ENCODE assay signal across 18 cellular contexts in the genomic region with DNA sequence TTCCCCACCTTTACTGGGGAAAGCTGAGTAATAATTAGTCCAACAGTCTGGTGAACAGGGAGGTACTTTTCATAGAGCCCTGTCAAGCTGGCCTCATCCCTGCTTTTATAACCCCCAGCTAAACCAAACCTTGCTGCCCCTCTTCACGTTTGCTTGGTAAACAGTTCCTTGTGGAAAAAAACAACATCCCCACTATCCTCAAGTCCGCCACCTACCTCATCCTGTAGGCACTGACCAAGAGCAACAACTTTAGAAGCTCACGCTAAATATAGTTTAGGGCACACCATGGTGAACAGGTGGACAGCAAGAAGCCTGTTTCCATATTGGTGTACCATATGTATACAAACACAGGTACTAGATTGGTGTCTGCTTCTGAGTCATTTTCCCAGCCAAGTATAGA. TPM values are rescaled to one million over a fixed set of nuclear protein-coding genes. Genes with fewer than 3 reads are reported as not detected.
A peak's percentile ranks its signal among the peaks of the same experiment; 100 is the strongest.
DNase-seq lines count a peak whose midpoint lies in the region; ATAC-seq, FAIRE-seq and TF ChIP-seq lines count a peak whose summit lies in the region.
"Had no signal": no experiment of that assay in that cellular context is flagged by ENCODE, and none has a peak within 500 bp of the region (broad histone marks: within the 10 kb centered on the region; RNA-seq: fewer than 3 reads in every experiment).

No MANE protein-coding gene starts in this region.

- H3K79me2 ChIP-seq in astrocyte (ENCODE audit: insufficient read depth, low read length) (peaks cover 9% of the 10 kb centered on the region), keratinocyte (ENCODE audit: control insufficient read depth, insufficient read depth, low read length) (peaks cover 7% of the 10 kb centered on the region)

- no peak for DNase-seq in activated naive CD8-positive, alpha-beta T cell treated with anti-CD3 and anti-CD28 coated beads, Interleukin-2, amount 50 U/mL, for 24 hours
- DNase-seq in activated naive CD8-positive, alpha-beta T cell treated with anti-CD3 and anti-CD28 coated beads for 36 hours: no peak
- DNase-seq in astrocyte (ENCODE audit: low read depth) (no peak), keratinocyte (ENCODE audit: low read depth, low spot score) (no peak), NCI-H524 treated with DMSO at 0.1 percent for 48 hours (lab: John Stamatoyannopoulos, UW) (no peak), mucosa of gallbladder (ENCODE audit: low spot score) (no peak)
- no peak for DNase-seq in activated CD4-positive, alpha-beta T cell treated with anti-CD3 and anti-CD28 coated beads, Interleukin-2, amount 10 ng/mL, durations not matched to agents 7 days and 5 days
- DNase-seq: CD8-positive, alpha-beta memory T cell; NCI-H1436; NCI-H345; stimulated activated CD4-positive, alpha-beta T cell treated with anti-CD3 and anti-CD28 coated beads, Interleukin-12 subunit alpha, Interleukin-12 subunit beta, amount 100 ng/mL, for 4 hours; stimulated activated naive CD8-positive, alpha-beta T cell treated with anti-CD3 and anti-CD28 coated beads, Interleukin-15, Interleukin-2, amounts not matched to agents 100 U/mL and 50 U/mL, for 24 hours; T-helper 1 cell; WERI-Rb-1 had no signal

- dilution Hi-C loops in keratinocyte (cut with MboI; ENCODE audit: extremely low pct_ligation_motif_present, low sequenced_read_pairs): no loop called here

- H3K36me3 ChIP-seq in astrocyte (ENCODE audit: insufficient read depth, low read length): peaks cover 52% of the 10 kb centered on the region
- peaks cover 26 to 49% of the 10 kb centered on the region in 2 experiments for H3K36me3 ChIP-seq in keratinocyte (ENCODE audit: control insufficient read depth in 2 of 2, extremely low read depth in 1 of 2, insufficient read depth in 2 of 2, low read length in 2 of 2)
- H3K36me3 ChIP-seq in subcutaneous abdominal adipose tissue (ENCODE audit: control insufficient read depth in 5 of 5, insufficient read depth in 5 of 5, low read length in 5 of 5): peaks cover 13 to 61% (median 50%) of the 10 kb centered on the region in 5 donors

- H4K20me1 ChIP-seq in astrocyte (ENCODE audit: insufficient read depth, low read length) (peaks cover 55% of the 10 kb centered on the region), keratinocyte (ENCODE audit: control insufficient read depth, extremely low read depth, insufficient read depth, low read length) (peaks cover 6% of the 10 kb centered on the region)

- no peak overlapping the region for H3K4me3 ChIP-seq in astrocyte (ENCODE audit: insufficient read depth, low read depth, low read length)
- H3K4me3 ChIP-seq in keratinocyte (ENCODE audit: control insufficient read depth in 2 of 3, extremely low read depth in 1 of 3, insufficient read depth in 2 of 3, low read depth in 1 of 3, low read length in 3 of 3): no peak overlapping the region
- no peak overlapping the region for H3K4me3 ChIP-seq in subcutaneous abdominal adipose tissue (ENCODE audit: low read depth in 1 of 5, low read length in 5 of 5)
- H3K4me3 ChIP-seq: body of pancreas had no signal

- H3K27me3 Mint-ChIP-seq in activated naive CD8-positive, alpha-beta T cell treated with anti-CD3 and anti-CD28 coated beads, Interleukin-2, amount 50 U/mL, for 24 hours: no peaks in the 10 kb centered on the region
- H3K27me3 Mint-ChIP-seq in activated naive CD8-positive, alpha-beta T cell treated with anti-CD3 and anti-CD28 coated beads for 36 hours: no peaks in the 10 kb centered on the region
- H3K27me3 Mint-ChIP-seq in astrocyte (ENCODE audit: low read depth, unreplicated experiment): no peaks in the 10 kb centered on the region
- no peaks in the 10 kb centered on the region for H3K27me3 Mint-ChIP-seq in activated CD4-positive, alpha-beta T cell treated with anti-CD3 and anti-CD28 coated beads, Interleukin-2, amount 10 ng/mL, durations not matched to agents 7 days and 5 days
- H3K27me3 Mint-ChIP-seq: CD8-positive, alpha-beta memory T cell had no signal

- ATAC-seq in activated naive CD8-positive, alpha-beta T cell treated with anti-CD3 and anti-CD28 coated beads, Interleukin-2, amount 50 U/mL, for 24 hours: no peak
- ATAC-seq: stimulated activated naive CD8-positive, alpha-beta T cell treated with anti-CD3 and anti-CD28 coated beads, Interleukin-15, Interleukin-2, amounts not matched to agents 100 U/mL and 50 U/mL, for 24 hours had no signal

- no peaks in the 10 kb centered on the region for H3K4me1 Mint-ChIP-seq in activated naive CD8-positive, alpha-beta T cell treated with anti-CD3 and anti-CD28 coated beads, Interleukin-2, amount 50 U/mL, for 24 hours
- peaks cover 6% of the 10 kb centered on the region for H3K4me1 Mint-ChIP-seq in activated naive CD8-positive, alpha-beta T cell treated with anti-CD3 and anti-CD28 coated beads for 36 hours
- H3K4me1 Mint-ChIP-seq in astrocyte (ENCODE audit: low read depth, unreplicated experiment): peaks cover 28% of the 10 kb centered on the region
- H3K4me1 Mint-ChIP-seq in activated CD4-positive, alpha-beta T cell treated with anti-CD3 and anti-CD28 coated beads, Interleukin-2, amount 10 ng/mL, durations not matched to agents 7 days and 5 days: peaks cover 2% of the 10 kb centered on the region

- H3K27ac ChIP-seq in astrocyte (ENCODE audit: low read depth, low read length): no peak overlapping the region
- H3K27ac ChIP-seq in keratinocyte (ENCODE audit: control insufficient read depth, insufficient read depth, low read length): peak overlapping the region; percentile 62
- peak overlapping the region; percentile 58 for H3K27ac ChIP-seq in subcutaneous abdominal adipose tissue (ENCODE audit: low read depth, low read length)
- H3K27ac ChIP-seq: body of pancreas, KMS-11, WERI-Rb-1 had no signal

- H3K27me3 ChIP-seq in astrocyte (ENCODE audit: insufficient read depth, low read length) (no peaks in the 10 kb centered on the region), keratinocyte (ENCODE audit: control insufficient read depth, extremely low read depth, insufficient read depth, low read length) (no peaks in the 10 kb centered on the region), subcutaneous abdominal adipose tissue (ENCODE audit: control insufficient read depth in 5 of 5, insufficient read depth in 4 of 5, low read length in 5 of 5) (no peaks in the 10 kb centered on the region)
- H3K27me3 ChIP-seq: body of pancreas had no signal

- no peak overlapping the region for H3K4me2 ChIP-seq in astrocyte (ENCODE audit: low read length)
- H3K4me2 ChIP-seq in keratinocyte (ENCODE audit: control insufficient read depth, extremely low read depth, insufficient read depth, low read depth, low read length): no peak overlapping the region
- H3K4me2 ChIP-seq: KMS-11 had no signal

- no peaks in the 10 kb centered on the region for H3K9me1 ChIP-seq in keratinocyte (ENCODE audit: control insufficient read depth, extremely low read depth, insufficient read depth, low read length)

- CTCF ChIA-PET in activated CD4-positive, alpha-beta T cell treated with anti-CD3 and anti-CD28 coated beads, Interleukin-2, amount 10 ng/mL, durations not matched to agents 7 days and 5 days (lab: Charles Lee): interaction anchor here (1.2 to 1.6 kb wide), 3 partner anchors 15 to 28 kb away, joined by 3 to 6 read pairs (median 6); no protein-coding TSS in a partner anchor

- H3K4me3 Mint-ChIP-seq in activated naive CD8-positive, alpha-beta T cell treated with anti-CD3 and anti-CD28 coated beads, Interleukin-2, amount 50 U/mL, for 24 hours: no peak overlapping the region
- H3K4me3 Mint-ChIP-seq in activated naive CD8-positive, alpha-beta T cell treated with anti-CD3 and anti-CD28 coated beads for 36 hours: no peak overlapping the region
- no peak overlapping the region for H3K4me3 Mint-ChIP-seq in astrocyte (ENCODE audit: unreplicated experiment)
- no peak overlapping the region for H3K4me3 Mint-ChIP-seq in activated CD4-positive, alpha-beta T cell treated with anti-CD3 and anti-CD28 coated beads, Interleukin-2, amount 10 ng/mL, durations not matched to agents 7 days and 5 days
- H3K4me3 Mint-ChIP-seq: CD8-positive, alpha-beta memory T cell had no signal

- H3K9me3 ChIP-seq in astrocyte (ENCODE audit: insufficient read depth, low read depth, low read length): no peaks in the 10 kb centered on the region
- H3K9me3 ChIP-seq in keratinocyte (ENCODE audit: control insufficient read depth, low read depth, low read length): no peaks in the 10 kb centered on the region
- H3K9me3 ChIP-seq in subcutaneous abdominal adipose tissue (ENCODE audit: control insufficient read depth in 5 of 5, low read length in 5 of 5): no peaks in the 10 kb centered on the region
- H3K9me3 ChIP-seq: body of pancreas had no signal

- H3K27ac Mint-ChIP-seq in activated naive CD8-positive, alpha-beta T cell treated with anti-CD3 and anti-CD28 coated beads, Interleukin-2, amount 50 U/mL, for 24 hours: peak overlapping the region; percentile 42
- no peak overlapping the region for H3K27ac Mint-ChIP-seq in activated naive CD8-positive, alpha-beta T cell treated with anti-CD3 and anti-CD28 coated beads for 36 hours
- H3K27ac Mint-ChIP-seq in astrocyte (ENCODE audit: unreplicated experiment): peak overlapping the region; percentile 35
- H3K27ac Mint-ChIP-seq in activated CD4-positive, alpha-beta T cell treated with anti-CD3 and anti-CD28 coated beads, Interleukin-2, amount 10 ng/mL, durations not matched to agents 7 days and 5 days: no peak overlapping the region

- no peak overlapping the region for H2AFZ ChIP-seq in astrocyte (ENCODE audit: low read depth, low read length)
- no peak overlapping the region for H2AFZ ChIP-seq in keratinocyte (ENCODE audit: control insufficient read depth, low read length)

- peaks cover 11% of the 10 kb centered on the region for H3K4me1 ChIP-seq in astrocyte (ENCODE audit: insufficient read depth, low read length)
- peaks cover 16% of the 10 kb centered on the region for H3K4me1 ChIP-seq in keratinocyte (ENCODE audit: control insufficient read depth, extremely low read depth, insufficient read depth, low read length)
- peaks cover 4 to 58% (median 42%) of the 10 kb centered on the region in 5 donors for H3K4me1 ChIP-seq in subcutaneous abdominal adipose tissue (ENCODE audit: control insufficient read depth in 5 of 5, insufficient read depth in 5 of 5, low read length in 5 of 5)

- H3K36me3 Mint-ChIP-seq in activated naive CD8-positive, alpha-beta T cell treated with anti-CD3 and anti-CD28 coated beads, Interleukin-2, amount 50 U/mL, for 24 hours (ENCODE audit: low read depth): peaks cover 47% of the 10 kb centered on the region
- H3K36me3 Mint-ChIP-seq in activated naive CD8-positive, alpha-beta T cell treated with anti-CD3 and anti-CD28 coated beads for 36 hours: peaks cover 14% of the 10 kb centered on the region
- peaks cover 28% of the 10 kb centered on the region for H3K36me3 Mint-ChIP-seq in astrocyte (ENCODE audit: low read depth, unreplicated experiment)
- H3K36me3 Mint-ChIP-seq in activated CD4-positive, alpha-beta T cell treated with anti-CD3 and anti-CD28 coated beads, Interleukin-2, amount 10 ng/mL, durations not matched to agents 7 days and 5 days (ENCODE audit: low read depth): peaks cover 44% of the 10 kb centered on the region

- H3K9me3 Mint-ChIP-seq in activated naive CD8-positive, alpha-beta T cell treated with anti-CD3 and anti-CD28 coated beads, Interleukin-2, amount 50 U/mL, for 24 hours: no peaks in the 10 kb centered on the region
- no peaks in the 10 kb centered on the region for H3K9me3 Mint-ChIP-seq in activated naive CD8-positive, alpha-beta T cell treated with anti-CD3 and anti-CD28 coated beads for 36 hours
- H3K9me3 Mint-ChIP-seq in astrocyte (ENCODE audit: unreplicated experiment): no peaks in the 10 kb centered on the region
- H3K9me3 Mint-ChIP-seq in activated CD4-positive, alpha-beta T cell treated with anti-CD3 and anti-CD28 coated beads, Interleukin-2, amount 10 ng/mL, durations not matched to agents 7 days and 5 days: no peaks in the 10 kb centered on the region
- H3K9me3 Mint-ChIP-seq: CD8-positive, alpha-beta memory T cell had no signal

- TF ChIP-seq CTCF in astrocyte (IDR thresholded peaks at IDR 0.05; ENCODE audit: insufficient read depth, low read depth, low read length) (no peak), keratinocyte (optimal IDR thresholded peaks at IDR 0.05 in 1 of 3, IDR thresholded peaks at IDR 0.05 in 1 of 3, conservative IDR thresholded peaks at IDR 0.05 in 1 of 3; ENCODE audit: extremely low read depth in 1 of 3, insufficient read depth in 2 of 3, low read length in 3 of 3) (no peak)

- H3K9ac ChIP-seq in astrocyte (ENCODE audit: low read length) (no peak overlapping the region), keratinocyte (ENCODE audit: control insufficient read depth, extremely low read depth, insufficient read depth, low read length) (no peak overlapping the region), subcutaneous abdominal adipose tissue (ENCODE audit: low read length in 5 of 5) (peak overlapping the region in 1 of 5 donors; percentile 17)
- H3K9ac ChIP-seq: KMS-11 had no signal

- POLR2A ChIA-PET in activated CD4-positive, alpha-beta T cell treated with anti-CD3 and anti-CD28 coated beads, Interleukin-2, amount 10 ng/mL, durations not matched to agents 7 days and 5 days (lab: Charles Lee): no interaction called here

- no peak for FAIRE-seq in astrocyte (lab: Jason Lieb, UNC)
- no peak for FAIRE-seq in keratinocyte (lab: Jason Lieb, UNC)
- FAIRE-seq: urothelium cell line had no signal

RNA-seq across cellular contexts. Expression of gene NFE2L1, which starts 16.5 kb away (rescaled TPM):
- 10 to 100 TPM; 99.0 to 99.7 TPM for total RNA-seq in activated naive CD8-positive, alpha-beta T cell treated with anti-CD3 and anti-CD28 coated beads for 36 hours
- 344 and 348 TPM in 2 replicates for total RNA-seq in astrocyte
- polyA plus RNA-seq in keratinocyte: 169 to 284 TPM (median 208 TPM) in 3 replicates
- polyA plus RNA-seq in keratinocyte (2011; ENCODE audit: low read depth): 179 TPM
- polyA plus RNA-seq in keratinocyte (2011; cell fraction: cytosol; rRNA removed): 112 TPM in 2 replicates
- polyA plus RNA-seq in keratinocyte (2011; cell fraction: nucleus; rRNA removed): 514 and 591 TPM in 2 replicates
- polyA plus RNA-seq in keratinocyte (2012; ENCODE audit: low replicate concordance): 152 and 178 TPM in 2 replicates
- 167 to 352 TPM (median 217 TPM) in 3 replicates for polyA minus RNA-seq in keratinocyte
- 115 TPM for polyA minus RNA-seq in keratinocyte (2011; cell fraction: cytosol; rRNA and poly(A)+ RNA removed)
- polyA minus RNA-seq in keratinocyte (2011; cell fraction: nucleus; rRNA and poly(A)+ RNA removed): 374 and 414 TPM in 2 replicates
- 207 TPM for total RNA-seq in mucosa of gallbladder
- 10 to 100 TPM; 53.2 to 65.9 TPM for total RNA-seq in activated CD4-positive, alpha-beta T cell treated with anti-CD3 and anti-CD28 coated beads, Interleukin-2, amount 10 ng/mL, durations not matched to agents 7 days and 5 days

RNA-seq across cellular contexts. Expression of gene COPZ2, which starts 27.0 kb away (rescaled TPM):
- total RNA-seq in activated naive CD8-positive, alpha-beta T cell treated with anti-CD3 and anti-CD28 coated beads for 36 hours: 1 to 10 TPM; 6.3 to 7.5 TPM
- total RNA-seq in astrocyte (25.1 and 38.3 TPM in 2 replicates), mucosa of gallbladder (39.3 TPM)
- 11.1 to 18.0 TPM (median 12.5 TPM) in 3 replicates for polyA plus RNA-seq in keratinocyte
- 13.4 TPM for polyA plus RNA-seq in keratinocyte (2011; ENCODE audit: low read depth)
- polyA plus RNA-seq in keratinocyte (2011; cell fraction: cytosol; rRNA removed): 19.8 and 23.7 TPM in 2 replicates
- polyA plus RNA-seq in keratinocyte (2011; cell fraction: nucleus; rRNA removed): 14.8 and 16.3 TPM in 2 replicates
- polyA plus RNA-seq in keratinocyte (2012; ENCODE audit: low replicate concordance): 16.5 and 17.2 TPM in 2 replicates
- 7.2 to 11.6 TPM (median 9.0 TPM) in 3 replicates for polyA minus RNA-seq in keratinocyte
- 13.8 TPM for polyA minus RNA-seq in keratinocyte (2011; cell fraction: cytosol; rRNA and poly(A)+ RNA removed)
- 3.0 and 7.2 TPM in 2 replicates for polyA minus RNA-seq in keratinocyte (2011; cell fraction: nucleus; rRNA and poly(A)+ RNA removed)
- 1 to 10 TPM; 3.4 to 4.0 TPM for total RNA-seq in activated CD4-positive, alpha-beta T cell treated with anti-CD3 and anti-CD28 coated beads, Interleukin-2, amount 10 ng/mL, durations not matched to agents 7 days and 5 days

RNA-seq across cellular contexts. Expression of gene CBX1, which starts 36.6 kb away (rescaled TPM):
- 10 to 100 TPM; 60.3 to 60.5 TPM for total RNA-seq in activated naive CD8-positive, alpha-beta T cell treated with anti-CD3 and anti-CD28 coated beads for 36 hours
- total RNA-seq in astrocyte (62.8 and 69.3 TPM in 2 replicates), mucosa of gallbladder (41.9 TPM)
- polyA plus RNA-seq in keratinocyte: 20.7 to 49.4 TPM (median 42.3 TPM) in 3 replicates
- 23.4 TPM for polyA plus RNA-seq in keratinocyte (2011; ENCODE audit: low read depth)
- polyA plus RNA-seq in keratinocyte (2011; cell fraction: cytosol; rRNA removed): 40.7 and 53.0 TPM in 2 replicates
- 25.2 and 26.8 TPM in 2 replicates for polyA plus RNA-seq in keratinocyte (2011; cell fraction: nucleus; rRNA removed)
- 44.3 and 74.9 TPM in 2 replicates for polyA plus RNA-seq in keratinocyte (2012; ENCODE audit: low replicate concordance)
- polyA minus RNA-seq in keratinocyte: 5.7 to 20.2 TPM (median 7.7 TPM) in 3 replicates
- 20.0 TPM for polyA minus RNA-seq in keratinocyte (2011; cell fraction: cytosol; rRNA and poly(A)+ RNA removed)
- polyA minus RNA-seq in keratinocyte (2011; cell fraction: nucleus; rRNA and poly(A)+ RNA removed): 7.0 and 9.9 TPM in 2 replicates
- 10 to 100 TPM; 63.6 to 64.8 TPM for total RNA-seq in activated CD4-positive, alpha-beta T cell treated with anti-CD3 and anti-CD28 coated beads, Interleukin-2, amount 10 ng/mL, durations not matched to agents 7 days and 5 days

RNA-seq across cellular contexts. Expression of gene SNX11, which starts 42.9 kb away (rescaled TPM):
- total RNA-seq in activated naive CD8-positive, alpha-beta T cell treated with anti-CD3 and anti-CD28 coated beads for 36 hours: 10 to 100 TPM; 32.0 to 33.1 TPM
- 30.4 and 33.3 TPM in 2 replicates for total RNA-seq in astrocyte
- 20.8 to 23.9 TPM (median 21.0 TPM) in 3 replicates for polyA plus RNA-seq in keratinocyte
- 3.6 TPM for polyA plus RNA-seq in keratinocyte (2011; ENCODE audit: low read depth)
- 16.1 and 19.0 TPM in 2 replicates for polyA plus RNA-seq in keratinocyte (2011; cell fraction: cytosol; rRNA removed)
- 20.9 and 21.5 TPM in 2 replicates for polyA plus RNA-seq in keratinocyte (2011; cell fraction: nucleus; rRNA removed)
- 16.2 and 19.5 TPM in 2 replicates for polyA plus RNA-seq in keratinocyte (2012; ENCODE audit: low replicate concordance)
- 14.6 to 23.8 TPM (median 16.5 TPM) in 3 replicates for polyA minus RNA-seq in keratinocyte
- 12.7 TPM for polyA minus RNA-seq in keratinocyte (2011; cell fraction: cytosol; rRNA and poly(A)+ RNA removed)
- polyA minus RNA-seq in keratinocyte (2011; cell fraction: nucleus; rRNA and poly(A)+ RNA removed): 8.5 and 13.4 TPM in 2 replicates
- 21.8 TPM for total RNA-seq in mucosa of gallbladder
- 10 to 100 TPM; 21.2 to 22.4 TPM for total RNA-seq in activated CD4-positive, alpha-beta T cell treated with anti-CD3 and anti-CD28 coated beads, Interleukin-2, amount 10 ng/mL, durations not matched to agents 7 days and 5 days

Comparison
In these comparisons a context has a peak if more than half of its experiments do, and no peak if none do; other contexts are left out.
1. H3K27ac Mint-ChIP-seq: peak in activated naive CD8-positive, alpha-beta T cell treated with anti-CD3 and anti-CD28 coated beads, Interleukin-2, amount 50 U/mL, for 24 hours (single experiment) and astrocyte (single experiment); none in activated naive CD8-positive, alpha-beta T cell treated with anti-CD3 and anti-CD28 coated beads for 36 hours (single experiment) and activated CD4-positive, alpha-beta T cell treated with anti-CD3 and anti-CD28 coated beads, Interleukin-2, amount 10 ng/mL, durations not matched to agents 7 days and 5 days (single experiment).